In genomic region chr9:124008307-124008854, GRCh38 we compare ENCODE assay signal across 9 cellular contexts. TPM values are rescaled to one million over a fixed set of nuclear protein-coding genes. Genes with fewer than 3 reads are reported as not detected.
DNase-seq lines count a peak whose midpoint lies in the region; ATAC-seq and TF ChIP-seq lines count a peak whose summit lies in the region.
"Had no signal": no experiment of that assay in that cellular context is flagged by ENCODE, and none has a peak within 500 bp of the region (broad histone marks: within the 10 kb centered on the region; RNA-seq: fewer than 3 reads in every experiment).

No MANE protein-coding gene starts in this region.

- H3K4me1 Mint-ChIP-seq in activated CD8-positive, alpha-beta T cell treated with anti-CD3 and anti-CD28 coated beads, Interleukin-2, amount 10 ng/mL, durations not matched to agents 7 days and 5 days (ENCODE audit: low read depth), result peaks cover 13% of the 10 kb centered on the region
- peaks cover 13 to 35% (median 29%) of the 10 kb centered on the region in 4 donors for H3K4me1 Mint-ChIP-seq in naive thymus-derived CD8-positive, alpha-beta T cell

- H3K4me1 ChIP-seq in HEK293 (ENCODE audit: control insufficient read depth, insufficient read depth, low read length) (peaks cover 46% of the 10 kb centered on the region), thyroid gland (peaks cover 22 to 35% of the 10 kb centered on the region in 2 donors)

- POLR2A ChIA-PET in HEK293 (lab: Yijun Ruan, JAX), result no interaction called here
- POLR2A ChIA-PET in activated CD8-positive, alpha-beta T cell treated with anti-CD3 and anti-CD28 coated beads, Interleukin-2, amount 10 ng/mL, durations not matched to agents 7 days and 5 days (lab: Charles Lee), result no interaction called here
- POLR2A ChIA-PET in naive thymus-derived CD8-positive, alpha-beta T cell (lab: Charles Lee), result no interaction called here

- H3K9me3 Mint-ChIP-seq in activated CD8-positive, alpha-beta T cell treated with anti-CD3 and anti-CD28 coated beads, Interleukin-2, amount 10 ng/mL, durations not matched to agents 7 days and 5 days (ENCODE audit: insufficient read depth), result no peaks in the 10 kb centered on the region
- peaks cover 0 to 4% (median 0%) of the 10 kb centered on the region in 9 donors for H3K9me3 Mint-ChIP-seq in naive thymus-derived CD8-positive, alpha-beta T cell

- DNase-seq in DMS 273 (lab: John Stamatoyannopoulos, UW; ENCODE audit: unreplicated experiment), result peak; percentile 71
- DNase-seq in activated CD8-positive, alpha-beta T cell treated with anti-CD3 and anti-CD28 coated beads, Interleukin-2, amount 10 ng/mL, durations not matched to agents 7 days and 5 days, result no peak
- DNase-seq in naive thymus-derived CD8-positive, alpha-beta T cell, result no peak
- no peak for DNase-seq in thyroid gland
- DNase-seq in left cardiac atrium, result no peak
- DNase-seq: foreskin melanocyte, KBM-7 had no signal

- peak overlapping the region; percentile 60 for H3K27ac Mint-ChIP-seq in activated CD8-positive, alpha-beta T cell treated with anti-CD3 and anti-CD28 coated beads, Interleukin-2, amount 10 ng/mL, durations not matched to agents 7 days and 5 days
- H3K27ac Mint-ChIP-seq in naive thymus-derived CD8-positive, alpha-beta T cell, result peak overlapping the region in 1 of 10 donors; percentile 5

- 3 to 6% methylated on average over 12 to 22 of the region's 49 CpGs for WGBS in thyroid gland, 2 donors

- intact Hi-C loops in thyroid gland (cut with DNase I), result no loop called here
- intact Hi-C loops in left cardiac atrium (cut with DNase I), result no loop called here

- no peaks in the 10 kb centered on the region for H3K9me3 ChIP-seq in HEK293 (ENCODE audit: control insufficient read depth, insufficient read depth, low read depth, low read length)
- H3K9me3 ChIP-seq in thyroid gland, result no peaks in the 10 kb centered on the region

- peak overlapping the region; percentile 71; the same call in 1 of the 2 replicates for H3K27ac ChIP-seq in HEK293 (ENCODE audit: extremely low read depth, low read depth, low read length)
- H3K27ac ChIP-seq in thyroid gland, result no peak overlapping the region

- H3K4me3 Mint-ChIP-seq in activated CD8-positive, alpha-beta T cell treated with anti-CD3 and anti-CD28 coated beads, Interleukin-2, amount 10 ng/mL, durations not matched to agents 7 days and 5 days, result peak overlapping the region; percentile 42
- peak overlapping the region in 8 of 10 donors; percentile 19 to 66 (median 32) for H3K4me3 Mint-ChIP-seq in naive thymus-derived CD8-positive, alpha-beta T cell

- CTCF ChIA-PET in HEK293 (lab: Yijun Ruan, JAX), result interaction anchor here (0.7 kb wide), 1 partner anchor 33 kb away, joined by 4 read pairs; no protein-coding TSS in a partner anchor
- CTCF ChIA-PET in activated CD8-positive, alpha-beta T cell treated with anti-CD3 and anti-CD28 coated beads, Interleukin-2, amount 10 ng/mL, durations not matched to agents 7 days and 5 days (lab: Charles Lee), result no interaction called here

- H3K27me3 Mint-ChIP-seq in activated CD8-positive, alpha-beta T cell treated with anti-CD3 and anti-CD28 coated beads, Interleukin-2, amount 10 ng/mL, durations not matched to agents 7 days and 5 days (ENCODE audit: low read depth), result peaks cover 76% of the 10 kb centered on the region
- H3K27me3 Mint-ChIP-seq in naive thymus-derived CD8-positive, alpha-beta T cell, result peaks cover 58 to 84% (median 71%) of the 10 kb centered on the region in 5 donors

- no peak for ATAC-seq in activated CD8-positive, alpha-beta T cell treated with anti-CD3 and anti-CD28 coated beads, Interleukin-2, amount 10 ng/mL, durations not matched to agents 7 days and 5 days
- no peak for ATAC-seq in naive thymus-derived CD8-positive, alpha-beta T cell
- ATAC-seq in HG02763 (IDR thresholded peaks at IDR 0.05; ENCODE audit: unreplicated experiment) (no peak), left cardiac atrium (no peak)

- TF ChIP-seq POLR2A in thyroid gland (IDR thresholded peaks at IDR 0.05), result no peak

- peak overlapping the region; percentile 49 for H3K4me3 ChIP-seq in HEK293 (ENCODE audit: low read depth, low read length)
- no peak overlapping the region for H3K4me3 ChIP-seq in thyroid gland (replicated peaks in 1 of 3)

- TF ChIP-seq CTCF in HEK293 (tag by site-specific recombination; IDR thresholded peaks at IDR 0.05) (no peak), thyroid gland (IDR thresholded peaks at IDR 0.05) (no peak)

- H3K36me3 Mint-ChIP-seq in activated CD8-positive, alpha-beta T cell treated with anti-CD3 and anti-CD28 coated beads, Interleukin-2, amount 10 ng/mL, durations not matched to agents 7 days and 5 days (ENCODE audit: low read depth), result peaks cover 9% of the 10 kb centered on the region
- H3K36me3 Mint-ChIP-seq in naive thymus-derived CD8-positive, alpha-beta T cell, result no peaks in the 10 kb centered on the region

- H3K27me3 ChIP-seq in thyroid gland, result peaks cover 71% of the 10 kb centered on the region

- no peaks in the 10 kb centered on the region for H3K36me3 ChIP-seq in HEK293 (ENCODE audit: control insufficient read depth in 2 of 2, insufficient read depth in 1 of 2, low read length in 2 of 2)
- H3K36me3 ChIP-seq in thyroid gland, result no peaks in the 10 kb centered on the region

TF ChIP-seq in HEK293, 187 proteins besides CTCF, POLR2A, EP300 and RAD21 (continues in another document):
- TF ChIP-seq ZNF624 (tag by site-specific recombination; IDR thresholded peaks at IDR 0.05) (no peak), ZNF660 (tag by site-specific recombination; IDR thresholded peaks at IDR 0.05) (0 out of 2 replicates have a peak, but pooled peaks have one; percentile 22), INSM2 (tag by site-specific recombination; IDR thresholded peaks at IDR 0.05) (peak; percentile 57; the same call in 1 of the 2 replicates), SP7 (tag by site-specific recombination; IDR thresholded peaks at IDR 0.05) (peak; percentile 90), ZXDB (tag by site-specific recombination; IDR thresholded peaks at IDR 0.05) (peak; percentile 57; the same call in 1 of the 2 replicates), HOXD13 (CRISPR knock-in tag; IDR thresholded peaks at IDR 0.05; ENCODE audit: borderline replicate concordance) (no peak), ZNF23 (tag by site-specific recombination; IDR thresholded peaks at IDR 0.05; ENCODE audit: borderline replicate concordance) (no peak), ZIC2 (tag by site-specific recombination; IDR thresholded peaks at IDR 0.05) (peak; percentile 44), ZNF391 (tag by site-specific recombination; IDR thresholded peaks at IDR 0.05; ENCODE audit: borderline replicate concordance, low read depth) (peak; percentile 54; the same call in 1 of the 2 replicates), WT1 (tag by site-specific recombination; IDR thresholded peaks at IDR 0.05) (peak; percentile 39; the same call in 1 of the 2 replicates)
- TF ChIP-seq, protein P1, sequence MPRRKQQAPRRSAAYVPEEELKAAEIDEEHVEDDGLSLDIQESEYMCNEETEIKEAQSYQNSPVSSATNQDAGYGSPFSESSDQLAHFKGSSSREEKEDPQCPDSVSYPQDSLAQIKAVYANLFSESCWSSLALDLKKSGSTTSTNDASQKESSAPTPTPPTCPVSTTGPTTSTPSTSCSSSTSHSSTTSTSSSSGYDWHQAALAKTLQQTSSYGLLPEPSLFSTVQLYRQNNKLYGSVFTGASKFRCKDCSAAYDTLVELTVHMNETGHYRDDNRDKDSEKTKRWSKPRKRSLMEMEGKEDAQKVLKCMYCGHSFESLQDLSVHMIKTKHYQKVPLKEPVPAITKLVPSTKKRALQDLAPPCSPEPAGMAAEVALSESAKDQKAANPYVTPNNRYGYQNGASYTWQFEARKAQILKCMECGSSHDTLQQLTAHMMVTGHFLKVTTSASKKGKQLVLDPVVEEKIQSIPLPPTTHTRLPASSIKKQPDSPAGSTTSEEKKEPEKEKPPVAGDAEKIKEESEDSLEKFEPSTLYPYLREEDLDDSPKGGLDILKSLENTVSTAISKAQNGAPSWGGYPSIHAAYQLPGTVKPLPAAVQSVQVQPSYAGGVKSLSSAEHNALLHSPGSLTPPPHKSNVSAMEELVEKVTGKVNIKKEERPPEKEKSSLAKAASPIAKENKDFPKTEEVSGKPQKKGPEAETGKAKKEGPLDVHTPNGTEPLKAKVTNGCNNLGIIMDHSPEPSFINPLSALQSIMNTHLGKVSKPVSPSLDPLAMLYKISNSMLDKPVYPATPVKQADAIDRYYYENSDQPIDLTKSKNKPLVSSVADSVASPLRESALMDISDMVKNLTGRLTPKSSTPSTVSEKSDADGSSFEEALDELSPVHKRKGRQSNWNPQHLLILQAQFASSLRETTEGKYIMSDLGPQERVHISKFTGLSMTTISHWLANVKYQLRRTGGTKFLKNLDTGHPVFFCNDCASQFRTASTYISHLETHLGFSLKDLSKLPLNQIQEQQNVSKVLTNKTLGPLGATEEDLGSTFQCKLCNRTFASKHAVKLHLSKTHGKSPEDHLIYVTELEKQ (tag by site-specific recombination; IDR thresholded peaks at IDR 0.05; ENCODE audit: borderline replicate concordance), result peak; percentile 69; the same call in 1 of the 2 replicates
- TF ChIP-seq, protein P2, sequence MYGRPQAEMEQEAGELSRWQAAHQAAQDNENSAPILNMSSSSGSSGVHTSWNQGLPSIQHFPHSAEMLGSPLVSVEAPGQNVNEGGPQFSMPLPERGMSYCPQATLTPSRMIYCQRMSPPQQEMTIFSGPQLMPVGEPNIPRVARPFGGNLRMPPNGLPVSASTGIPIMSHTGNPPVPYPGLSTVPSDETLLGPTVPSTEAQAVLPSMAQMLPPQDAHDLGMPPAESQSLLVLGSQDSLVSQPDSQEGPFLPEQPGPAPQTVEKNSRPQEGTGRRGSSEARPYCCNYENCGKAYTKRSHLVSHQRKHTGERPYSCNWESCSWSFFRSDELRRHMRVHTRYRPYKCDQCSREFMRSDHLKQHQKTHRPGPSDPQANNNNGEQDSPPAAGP (tag by site-specific recombination; IDR thresholded peaks at IDR 0.05), result 0 out of 2 replicates have a peak, but pooled peaks have one; percentile 28

RNA-seq across cellular contexts. Expression of gene LHX2, which starts 3.2 kb away (rescaled TPM):
- total RNA-seq in activated CD8-positive, alpha-beta T cell treated with anti-CD3 and anti-CD28 coated beads, Interleukin-2, amount 10 ng/mL, durations not matched to agents 7 days and 5 days, result not detected
- not detected for total RNA-seq in naive thymus-derived CD8-positive, alpha-beta T cell
- polyA plus RNA-seq in naive thymus-derived CD8-positive, alpha-beta T cell, result not detected
- total RNA-seq in thyroid gland (not detected), left cardiac atrium (under 1 TPM in 1 of 2 donors, not detected in 1; 0.38 TPM)
